22 cellular contexts compared by ENCODE assay signal in the genomic region with DNA sequence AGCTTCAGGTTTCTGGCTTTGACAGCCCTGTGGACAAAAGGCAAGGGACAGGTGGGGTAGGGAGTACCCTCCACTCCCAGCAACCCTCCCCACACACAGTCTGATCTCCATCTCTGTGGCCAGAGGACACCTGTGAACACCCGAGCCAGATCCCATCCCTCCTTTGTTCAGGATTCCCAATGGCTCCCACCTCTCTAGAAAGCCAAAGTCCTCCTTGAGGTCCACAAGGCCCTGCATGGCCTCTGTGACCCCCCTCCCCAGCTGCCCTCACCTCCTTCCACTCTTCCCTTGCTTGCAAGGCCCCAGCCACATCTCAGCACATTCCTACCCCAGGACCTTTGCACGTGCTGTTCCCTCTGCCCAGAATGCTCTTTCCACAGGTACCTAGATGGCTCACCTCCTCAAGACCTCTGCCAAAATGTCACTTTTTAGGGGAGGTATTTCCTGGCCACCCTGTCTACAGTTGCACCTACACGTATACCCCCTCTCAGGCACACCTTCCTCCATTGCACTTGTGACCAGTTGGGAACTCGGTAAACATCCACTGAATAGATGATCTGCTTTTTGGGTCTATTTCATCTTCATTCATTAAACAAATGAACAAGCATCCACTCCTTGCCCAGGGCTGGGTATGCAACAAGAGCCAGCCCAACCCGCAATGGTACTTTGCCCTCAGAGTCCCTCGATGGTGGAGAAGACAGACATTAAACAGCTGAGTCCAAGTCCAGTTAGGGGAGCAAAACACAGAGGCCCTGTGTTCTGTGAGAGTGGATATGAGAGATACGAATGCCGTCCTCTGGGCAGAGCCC.
A peak's percentile ranks its signal among the peaks of the same experiment; 100 is the strongest.
DNase-seq lines count a peak whose midpoint lies in the region; ATAC-seq, FAIRE-seq and TF ChIP-seq lines count a peak whose summit lies in the region.
"Had no signal": no experiment of that assay in that cellular context is flagged by ENCODE, and none has a peak within 500 bp of the region (broad histone marks: within the 10 kb centered on the region; RNA-seq: fewer than 3 reads in every experiment).

No MANE protein-coding gene starts in this region.

- H3K27ac Mint-ChIP-seq in type B pancreatic cell (peak overlapping the region; percentile 16), HFFc6 (no peak overlapping the region)
- H3K27ac Mint-ChIP-seq: activated CD4-positive, alpha-beta T cell treated with anti-CD3 and anti-CD28 coated beads, Interleukin-2, amount 10 ng/mL, durations not matched to agents 24 days and 14 days; natural killer cell treated with Interleukin-12 subunit alpha and Interleukin-12 subunit beta and Interleukin-15 and Interleukin-18, amount 100 ng/mL, for 72 hours; stimulated activated effector memory CD8-positive, alpha-beta T cell treated with anti-CD3 and anti-CD28 coated beads, Interleukin-12 subunit alpha, Interleukin-12 subunit beta, amount 100 ng/mL, for 72 hours; T-cell had no signal

- FAIRE-seq in bronchial epithelial cell (lab: Jason Lieb, UNC) = peak; percentile 92

- no peaks in the 10 kb centered on the region for H3K27me3 Mint-ChIP-seq in type B pancreatic cell
- H3K27me3 Mint-ChIP-seq in HFFc6 (ENCODE audit: insufficient read depth) = no peaks in the 10 kb centered on the region; the same call in 1 of the 2 replicates
- H3K27me3 Mint-ChIP-seq: activated CD4-positive, alpha-beta T cell treated with anti-CD3 and anti-CD28 coated beads, Interleukin-2, amount 10 ng/mL, durations not matched to agents 24 days and 14 days; natural killer cell treated with Interleukin-12 subunit alpha and Interleukin-12 subunit beta and Interleukin-15 and Interleukin-18, amount 100 ng/mL, for 72 hours; T-cell had no signal

- TF ChIP-seq CTCF in heart right ventricle (IDR thresholded peaks at IDR 0.05) (no peak), bronchial epithelial cell (IDR thresholded peaks at IDR 0.05; ENCODE audit: insufficient read depth, low read length, severe bottlenecking) (no peak), mucosa of descending colon (IDR thresholded peaks at IDR 0.05) (no peak), type B pancreatic cell (conservative IDR thresholded peaks at IDR 0.05) (no peak), HFFc6 (IDR thresholded peaks at IDR 0.05) (no peak)

- H3K9me3 Mint-ChIP-seq in type B pancreatic cell = no peaks in the 10 kb centered on the region
- no peaks in the 10 kb centered on the region for H3K9me3 Mint-ChIP-seq in HFFc6
- H3K9me3 Mint-ChIP-seq: activated CD4-positive, alpha-beta T cell treated with anti-CD3 and anti-CD28 coated beads, Interleukin-2, amount 10 ng/mL, durations not matched to agents 24 days and 14 days; natural killer cell treated with Interleukin-12 subunit alpha and Interleukin-12 subunit beta and Interleukin-15 and Interleukin-18, amount 100 ng/mL, for 72 hours; stimulated activated effector memory CD8-positive, alpha-beta T cell treated with anti-CD3 and anti-CD28 coated beads, Interleukin-12 subunit alpha, Interleukin-12 subunit beta, amount 100 ng/mL, for 72 hours; T-cell had no signal

- DNase-seq in left cardiac atrium (peak; percentile 5), heart right ventricle (no peak), bronchial epithelial cell (ENCODE audit: low read depth) (no peak), mucosa of descending colon (peak in 2 of 3 donors; percentile 4 to 15), type B pancreatic cell (ENCODE audit: extremely low spot score, unreplicated experiment) (no peak), NCI-H146 treated with DMSO at 0.1 percent for 48 hours (lab: John Stamatoyannopoulos, UW; ENCODE audit: unreplicated experiment) (no peak), DMS53 treated with DMSO at 0.1 percent for 48 hours (lab: John Stamatoyannopoulos, UW; ENCODE audit: unreplicated experiment) (no peak), HFFc6 (no peak)
- DNase-seq: activated CD4-positive, alpha-beta T cell treated with anti-CD3 and anti-CD28 coated beads, Interleukin-2, amount 10 ng/mL, durations not matched to agents 24 days and 14 days; CD4-positive, CD25-positive, alpha-beta regulatory T cell; DMS153; GF-D8; NCI-H187; NCI-H2227 treated with DMSO at 0.1 percent for 48 hours; NCI-H774; stimulated activated CD4-positive, alpha-beta T cell treated with anti-CD3 and anti-CD28 coated beads, Interleukin-2, amount 100 ng/mL, for 24 hours had no signal

- no peaks in the 10 kb centered on the region for H3K36me3 ChIP-seq in heart right ventricle
- no peaks in the 10 kb centered on the region for H3K36me3 ChIP-seq in bronchial epithelial cell (ENCODE audit: control insufficient read depth, insufficient read depth, low read length)
- H3K36me3 ChIP-seq in mucosa of descending colon (ENCODE audit: low read depth) = no peaks in the 10 kb centered on the region

- H3K27ac ChIP-seq in heart right ventricle = no peak overlapping the region
- H3K27ac ChIP-seq: coronary artery, KMS-11 had no signal

- no peaks in the 10 kb centered on the region for H3K4me1 ChIP-seq in heart right ventricle
- no peaks in the 10 kb centered on the region for H3K4me1 ChIP-seq in mucosa of descending colon (ENCODE audit: low read depth)
- H3K4me1 ChIP-seq: HAP-1 had no signal

- H3K4me3 Mint-ChIP-seq in type B pancreatic cell (no peak overlapping the region), HFFc6 (no peak overlapping the region)
- H3K4me3 Mint-ChIP-seq: activated CD4-positive, alpha-beta T cell treated with anti-CD3 and anti-CD28 coated beads, Interleukin-2, amount 10 ng/mL, durations not matched to agents 24 days and 14 days; CD4-positive, CD25-positive, alpha-beta regulatory T cell; natural killer cell treated with Interleukin-12 subunit alpha and Interleukin-12 subunit beta and Interleukin-15 and Interleukin-18, amount 100 ng/mL, for 72 hours; stimulated activated effector memory CD8-positive, alpha-beta T cell treated with anti-CD3 and anti-CD28 coated beads, Interleukin-12 subunit alpha, Interleukin-12 subunit beta, amount 100 ng/mL, for 72 hours; T-cell had no signal

- WGBS in heart right ventricle, 2 donors = 92 to 93% methylated on average over 8 of the region's 8 CpGs

- no peak overlapping the region for H3K4me3 ChIP-seq in heart right ventricle
- no peak overlapping the region for H3K4me3 ChIP-seq in bronchial epithelial cell (ENCODE audit: low read depth, low read length)
- H3K4me3 ChIP-seq in mucosa of descending colon = no peak overlapping the region
- H3K4me3 ChIP-seq: coronary artery, HAP-1 had no signal

- peaks cover 6% of the 10 kb centered on the region for H3K36me3 Mint-ChIP-seq in type B pancreatic cell
- H3K36me3 Mint-ChIP-seq in HFFc6 (ENCODE audit: low read depth) = no peaks in the 10 kb centered on the region
- H3K36me3 Mint-ChIP-seq: CD4-positive, CD25-positive, alpha-beta regulatory T cell; natural killer cell treated with Interleukin-12 subunit alpha and Interleukin-12 subunit beta and Interleukin-15 and Interleukin-18, amount 100 ng/mL, for 72 hours; stimulated activated effector memory CD8-positive, alpha-beta T cell treated with anti-CD3 and anti-CD28 coated beads, Interleukin-12 subunit alpha, Interleukin-12 subunit beta, amount 100 ng/mL, for 72 hours; T-cell had no signal

- intact Hi-C loops in left cardiac atrium (cut with DNase I) = loop anchor here in 1 of 2 donors (5.0 kb wide), 1 partner anchor 240 kb away; a partner anchor contains a TSS
- intact Hi-C loops in heart right ventricle (cut with DNase I) = no loop called here
- intact Hi-C loops in mucosa of descending colon (cut with DNase I, micrococcal nuclease) = no loop called here

- ATAC-seq in left cardiac atrium (no peak), heart right ventricle (no peak), mucosa of descending colon (no peak)
- ATAC-seq: natural killer cell treated with Interleukin-12 subunit alpha and Interleukin-12 subunit beta and Interleukin-15 and Interleukin-18, amount 100 ng/mL, for 72 hours; stimulated activated effector memory CD8-positive, alpha-beta T cell treated with anti-CD3 and anti-CD28 coated beads, Interleukin-12 subunit alpha, Interleukin-12 subunit beta, amount 100 ng/mL, for 72 hours; T-cell had no signal

- no peaks in the 10 kb centered on the region for H3K27me3 ChIP-seq in heart right ventricle
- H3K27me3 ChIP-seq in bronchial epithelial cell (ENCODE audit: control insufficient read depth, insufficient read depth, low read length) = no peaks in the 10 kb centered on the region

- H3K9me3 ChIP-seq in heart right ventricle (no peaks in the 10 kb centered on the region), mucosa of descending colon (no peaks in the 10 kb centered on the region)
- H3K9me3 ChIP-seq: HAP-1 had no signal

- peaks cover 15% of the 10 kb centered on the region for H3K4me1 Mint-ChIP-seq in type B pancreatic cell (ENCODE audit: unreplicated experiment)
- H3K4me1 Mint-ChIP-seq in HFFc6 (ENCODE audit: low read depth) = no peaks in the 10 kb centered on the region

Comparison
In these comparisons a context has a peak if more than half of its experiments do, and no peak if none do; other contexts are left out.
1. DNase-seq: peak in left cardiac atrium (single experiment) and mucosa of descending colon (2 of 3); none in heart right ventricle (0 of 2), bronchial epithelial cell (single experiment), type B pancreatic cell (single experiment), NCI-H146 treated with DMSO at 0.1 percent for 48 hours (single experiment), DMS53 treated with DMSO at 0.1 percent for 48 hours (single experiment) and HFFc6 (single experiment).